23 cellular contexts compared by ENCODE assay signal in the genomic region with DNA sequence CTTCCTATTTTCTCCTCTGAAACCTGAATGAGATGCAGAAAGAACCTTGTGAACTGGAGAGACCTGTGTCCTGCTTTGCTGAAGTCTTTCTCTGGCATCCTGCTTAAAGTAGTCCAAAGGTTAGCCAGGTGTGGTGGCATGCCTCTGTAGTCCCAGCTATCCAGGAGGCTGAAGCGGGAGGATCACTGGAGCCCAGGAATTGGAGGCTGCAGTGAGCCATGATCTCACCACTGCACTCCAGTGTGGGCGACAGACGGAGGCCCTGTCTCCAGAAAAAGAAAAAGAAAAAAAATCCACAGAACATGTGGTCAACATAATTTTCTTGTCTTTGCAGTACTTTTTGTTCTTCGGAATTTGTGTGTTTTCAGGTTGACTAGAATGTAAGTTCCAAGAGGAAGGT. TPM values are rescaled to one million over a fixed set of nuclear protein-coding genes. Genes with fewer than 3 reads are reported as not detected.
A peak's percentile ranks its signal among the peaks of the same experiment; 100 is the strongest.
DNase-seq lines count a peak whose midpoint lies in the region; ATAC-seq, FAIRE-seq and TF ChIP-seq lines count a peak whose summit lies in the region.
"Had no signal": no experiment of that assay in that cellular context is flagged by ENCODE, and none has a peak within 500 bp of the region (broad histone marks: within the 10 kb centered on the region; RNA-seq: fewer than 3 reads in every experiment).

No MANE protein-coding gene starts in this region.

- peak; percentile 4 for FAIRE-seq in endothelial cell of umbilical vein (lab: Jason Lieb, UNC)
- FAIRE-seq: A204.1, GM12878, islet of Langerhans had no signal

- H3K79me2 ChIP-seq in endothelial cell of umbilical vein (ENCODE audit: control insufficient read depth, insufficient read depth, low read length): no peaks in the 10 kb centered on the region

- no peak overlapping the region for H3K4me3 ChIP-seq in endothelial cell of umbilical vein (replicated peaks in 1 of 3; ENCODE audit: insufficient read depth in 1 of 3, low read depth in 1 of 3, low read length in 3 of 3)

- H3K27me3 Mint-ChIP-seq in T-helper 2 cell treated with Interferon-gamma antibody and Interleukin-4, amounts not matched to agents 5 μg/mL and 100 μg/mL, for 36 hours (ENCODE audit: low read depth): peaks cover 63% of the 10 kb centered on the region
- H3K27me3 Mint-ChIP-seq in T-cell: peaks cover 15 to 46% of the 10 kb centered on the region in 2 donors
- peaks cover 59% of the 10 kb centered on the region for H3K27me3 Mint-ChIP-seq in progenitor cell of endocrine pancreas

- dilution Hi-C loops in endothelial cell of umbilical vein (cut with MboI; ENCODE audit: extremely low pct_ligation_motif_present, low sequenced_read_pairs): no loop called here

- H3K27ac ChIP-seq in endothelial cell of umbilical vein (ENCODE audit: insufficient read depth, low read depth, low read length): no peak overlapping the region
- H3K27ac ChIP-seq: adrenal gland had no signal

- H3K9ac ChIP-seq in endothelial cell of umbilical vein (replicated peaks; ENCODE audit: extremely low read depth, insufficient read depth, low read length): no peak overlapping the region

- H3K9me3 ChIP-seq in endothelial cell of umbilical vein (replicated peaks; ENCODE audit: control insufficient read depth, insufficient read depth, low read length): no peaks in the 10 kb centered on the region
- H3K9me3 ChIP-seq: adrenal gland had no signal

- no peaks in the 10 kb centered on the region for H3K36me3 Mint-ChIP-seq in T-helper 2 cell treated with Interferon-gamma antibody and Interleukin-4, amounts not matched to agents 5 μg/mL and 100 μg/mL, for 36 hours (ENCODE audit: low read depth)
- H3K36me3 Mint-ChIP-seq in T-cell (no peaks in the 10 kb centered on the region), progenitor cell of endocrine pancreas (ENCODE audit: insufficient read depth) (no peaks in the 10 kb centered on the region)

- H4K20me1 ChIP-seq in endothelial cell of umbilical vein (replicated peaks; ENCODE audit: control insufficient read depth, extremely low read depth, insufficient read depth, low read length): no peaks in the 10 kb centered on the region

- H3K9me1 ChIP-seq in endothelial cell of umbilical vein (replicated peaks; ENCODE audit: control insufficient read depth, extremely low read depth, insufficient read depth, low read length): no peaks in the 10 kb centered on the region

- peaks cover 22% of the 10 kb centered on the region for H3K4me1 Mint-ChIP-seq in T-helper 2 cell treated with Interferon-gamma antibody and Interleukin-4, amounts not matched to agents 5 μg/mL and 100 μg/mL, for 36 hours (ENCODE audit: low read depth)
- H3K4me1 Mint-ChIP-seq in T-cell (peaks cover 35 to 39% (median 36%) of the 10 kb centered on the region in 3 donors), progenitor cell of endocrine pancreas (ENCODE audit: low read depth) (peaks cover 17% of the 10 kb centered on the region)

- intact Hi-C loops in endothelial cell of umbilical vein (cut with micrococcal nuclease): no loop called here

- ATAC-seq in T-cell (replicated peaks in 1 of 4): no peak
- ATAC-seq in GM18873 (IDR thresholded peaks at IDR 0.05; ENCODE audit: low FRiP score, unreplicated experiment): no peak
- no peak for ATAC-seq in HG02981 (IDR thresholded peaks at IDR 0.05; ENCODE audit: unreplicated experiment)

- POLR2A ChIA-PET in T-cell (lab: Charles Lee) (no interaction called here), endothelial cell of umbilical vein (lab: Charles Lee) (no interaction called here)

- peaks cover 8% of the 10 kb centered on the region for H3K4me1 ChIP-seq in endothelial cell of umbilical vein (ENCODE audit: control insufficient read depth, extremely low read depth, insufficient read depth, low read length)

- CTCF ChIA-PET in T-cell (lab: Charles Lee) (no interaction called here), endothelial cell of umbilical vein (lab: Charles Lee) (interaction anchor here (1.3 kb wide), 1 partner anchor 12 kb away, joined by 3 read pairs; no protein-coding TSS in a partner anchor)

- no peak overlapping the region for H3K27ac Mint-ChIP-seq in T-helper 2 cell treated with Interferon-gamma antibody and Interleukin-4, amounts not matched to agents 5 μg/mL and 100 μg/mL, for 36 hours
- H3K27ac Mint-ChIP-seq in T-cell: no peak overlapping the region
- peak overlapping the region; percentile 45 for H3K27ac Mint-ChIP-seq in progenitor cell of endocrine pancreas
- H3K27ac Mint-ChIP-seq: CD14-positive monocyte had no signal

- BruUV-seq in endothelial cell of umbilical vein (replicated peaks; lab: Mats Ljungman, UMichigan): no TSS peak

- no peak for DNase-seq in T-helper 2 cell treated with Interferon-gamma antibody and Interleukin-4, amounts not matched to agents 5 μg/mL and 100 μg/mL, for 36 hours (ENCODE audit: low spot score)
- DNase-seq in T-helper 2 cell (no peak), T-cell (no peak), endothelial cell of umbilical vein (ENCODE audit: low read depth, low spot score) (no peak), progenitor cell of endocrine pancreas (ENCODE audit: low spot score, unreplicated experiment) (no peak), SKM-1 treated with dmso at 0.1 percent for 144 hours (lab: John Stamatoyannopoulos, UW; ENCODE audit: unreplicated experiment) (no peak)
- DNase-seq: activated CD4-positive, CD25-positive, alpha-beta regulatory T cell treated with anti-CD3 and anti-CD28 coated beads, Interleukin-2, amount 50 U/mL, for 72 hours; activated CD8-positive, alpha-beta memory T cell treated with anti-CD3 and anti-CD28 coated beads, Interleukin-2, amount 50 U/mL, for 4 hours; H7; mesendoderm; MV-4-11; NCI-H2029 treated with DMSO at 0.1 percent for 48 hours; NCI-H748 treated with DMSO at 0.1 percent for 48 hours had no signal

- peak overlapping the region; percentile 69 for H3K4me3 Mint-ChIP-seq in T-helper 2 cell treated with Interferon-gamma antibody and Interleukin-4, amounts not matched to agents 5 μg/mL and 100 μg/mL, for 36 hours
- H3K4me3 Mint-ChIP-seq in T-cell (peak overlapping the region; percentile 48 to 77 (median 69)), progenitor cell of endocrine pancreas (ENCODE audit: low read depth) (peak overlapping the region; percentile 60)

- no peak for TF ChIP-seq CTCF in endothelial cell of umbilical vein (IDR thresholded peaks at IDR 0.05; ENCODE audit: extremely low read depth in 1 of 2, insufficient read depth in 1 of 2, low read depth in 1 of 2, low read length in 2 of 2)
- no peak for TF ChIP-seq CTCF in progenitor cell of endocrine pancreas (IDR thresholded peaks at IDR 0.05; ENCODE audit: unreplicated experiment)

- H3K27me3 ChIP-seq in endothelial cell of umbilical vein (ENCODE audit: control insufficient read depth in 2 of 2, insufficient read depth in 2 of 2, low read length in 2 of 2): peaks cover 41% of the 10 kb centered on the region in 2 experiments
- H3K27me3 ChIP-seq: adrenal gland had no signal

- no peak for TF ChIP-seq POLR2A in endothelial cell of umbilical vein (IDR thresholded peaks at IDR 0.05; ENCODE audit: low read depth, low read length)

- no peak overlapping the region for H3K4me2 ChIP-seq in endothelial cell of umbilical vein (ENCODE audit: insufficient read depth, low read length)

- H2AFZ ChIP-seq in endothelial cell of umbilical vein (ENCODE audit: low read depth, low read length): no peak overlapping the region

- H3K36me3 ChIP-seq in endothelial cell of umbilical vein (ENCODE audit: control insufficient read depth in 2 of 2, extremely low read depth in 1 of 2, insufficient read depth in 2 of 2, low read length in 2 of 2): no peaks in the 10 kb centered on the region
- H3K36me3 ChIP-seq: adrenal gland had no signal

- no peaks in the 10 kb centered on the region for H3K9me3 Mint-ChIP-seq in T-helper 2 cell treated with Interferon-gamma antibody and Interleukin-4, amounts not matched to agents 5 μg/mL and 100 μg/mL, for 36 hours
- no peaks in the 10 kb centered on the region for H3K9me3 Mint-ChIP-seq in T-cell
- no peaks in the 10 kb centered on the region for H3K9me3 Mint-ChIP-seq in progenitor cell of endocrine pancreas (ENCODE audit: low read depth)

TF ChIP-seq in endothelial cell of umbilical vein, 7 proteins besides CTCF, POLR2A, EP300 and RAD21 (continues in another document):
- no peak for TF ChIP-seq EZH2 (IDR thresholded peaks at IDR 0.05; ENCODE audit: borderline replicate concordance, low read depth, low read length, severe bottlenecking)
- TF ChIP-seq FOS (IDR thresholded peaks at IDR 0.05; ENCODE audit: borderline replicate concordance, insufficient read depth, low read length): no peak
- TF ChIP-seq GATA2 (IDR thresholded peaks at IDR 0.05; ENCODE audit: insufficient read depth, insufficient read length, low read depth, low read length): no peak
- no peak for TF ChIP-seq MAX (IDR thresholded peaks at IDR 0.05; ENCODE audit: insufficient read depth, insufficient read length)
- no peak for TF ChIP-seq POLR2AphosphoS5 (IDR thresholded peaks at IDR 0.05; ENCODE audit: insufficient read depth, low read depth, low read length)
- no peak for TF ChIP-seq MYC (IDR thresholded peaks at IDR 0.05; ENCODE audit: low read depth, low read length)

RNA-seq across cellular contexts. Expression of gene KREMEN1, which starts 2.3 kb away (rescaled TPM):
- total RNA-seq in T-cell (under 1 TPM in 3 of 5 donors, not detected in 2; 0.20 to 0.25 (median 0.20) TPM), endothelial cell of umbilical vein (0.99 and 1.1 TPM in 2 replicates), progenitor cell of endocrine pancreas (10.5 and 11.5 TPM in 2 replicates)
- polyA plus RNA-seq in endothelial cell of umbilical vein: 0.58 and 0.81 TPM in 2 replicates
- polyA plus RNA-seq in endothelial cell of umbilical vein (2011; cell fraction: cytosol; rRNA removed): 0.32 and 0.39 TPM in 2 replicates
- 0.24 and 0.46 TPM in 2 replicates for polyA plus RNA-seq in endothelial cell of umbilical vein (2011; cell fraction: nucleus; rRNA removed)
- polyA plus RNA-seq in endothelial cell of umbilical vein (2012): 0.47 and 1.2 TPM in 2 replicates
- polyA minus RNA-seq in endothelial cell of umbilical vein: 0.24 and 0.47 TPM in 2 replicates
- polyA minus RNA-seq in endothelial cell of umbilical vein (2011; cell fraction: cytosol; rRNA and poly(A)+ RNA removed): 0.41 TPM
- 0.05 and 0.10 TPM in 2 replicates for polyA minus RNA-seq in endothelial cell of umbilical vein (2011; cell fraction: nucleus; rRNA and poly(A)+ RNA removed)

RNA-seq across cellular contexts. Expression of gene C22orf31, which starts 8.9 kb away (rescaled TPM):
- total RNA-seq in T-cell (not detected), endothelial cell of umbilical vein (not detected in 2 replicates), progenitor cell of endocrine pancreas (not detected in 2 replicates)
- polyA plus RNA-seq in endothelial cell of umbilical vein: not detected in 2 replicates
- polyA plus RNA-seq in endothelial cell of umbilical vein (2011; cell fraction: cytosol; rRNA removed): not detected in 2 replicates
- polyA plus RNA-seq in endothelial cell of umbilical vein (2011; cell fraction: nucleus; rRNA removed): not detected in 2 replicates
- polyA plus RNA-seq in endothelial cell of umbilical vein (2012): not detected in 2 replicates
- polyA minus RNA-seq in endothelial cell of umbilical vein: not detected in 2 replicates
- not detected for polyA minus RNA-seq in endothelial cell of umbilical vein (2011; cell fraction: cytosol; rRNA and poly(A)+ RNA removed)
- polyA minus RNA-seq in endothelial cell of umbilical vein (2011; cell fraction: nucleus; rRNA and poly(A)+ RNA removed): not detected in 2 replicates
- total RNA-seq: cerebellum, GM12878, H7, osteoblast, ureter had no signal
- polyA plus RNA-seq: CD14-positive monocyte, GM12878 had no signal
